In the genomic region with DNA sequence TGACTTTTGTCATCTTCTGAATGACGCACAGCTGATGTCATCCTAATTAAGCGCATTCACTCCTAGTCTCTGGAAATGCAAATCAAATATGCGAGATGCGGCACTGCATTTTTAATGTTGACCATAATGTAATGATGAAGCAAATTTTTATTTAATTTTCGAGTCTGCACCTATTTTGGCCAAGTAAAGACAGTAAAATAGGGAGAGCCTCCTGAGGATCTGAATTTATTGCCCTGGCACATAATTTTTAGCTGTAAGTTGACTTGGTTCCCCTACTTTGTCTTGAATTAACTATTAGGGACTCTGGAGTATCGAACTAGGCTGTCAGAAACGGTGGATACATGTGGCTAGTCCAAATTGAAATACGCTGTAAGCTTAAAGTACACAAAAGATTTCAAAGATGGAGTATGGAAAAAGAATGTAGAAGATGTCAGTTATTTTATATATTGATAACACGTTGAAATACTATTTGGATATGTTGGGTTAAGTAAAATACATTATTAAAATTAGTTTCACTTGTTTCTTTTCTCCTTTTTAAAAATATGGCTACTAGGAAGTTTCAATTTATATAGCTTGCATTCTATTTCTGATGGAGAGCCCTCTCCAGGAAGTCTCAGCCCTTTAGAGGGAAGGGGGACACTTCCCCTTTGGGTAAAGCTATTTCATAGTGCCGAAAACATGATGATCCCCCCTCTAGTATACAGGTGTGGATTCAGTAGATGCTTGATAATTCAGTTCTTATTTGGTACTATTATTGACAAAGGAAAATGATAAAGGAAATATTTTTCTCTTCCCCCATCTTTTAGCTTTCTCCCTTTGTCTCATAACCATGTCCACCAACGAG, we compare ENCODE assay signal across 8 cellular contexts.
DNase-seq lines count a peak whose midpoint lies in the region; ATAC-seq and TF ChIP-seq lines count a peak whose summit lies in the region.

No MANE protein-coding gene starts in this region.

- peak overlapping the region; percentile 92 for H3K27ac ChIP-seq in KOPT-K1 (ENCODE audit: low read depth, low read length, poor library complexity, severe bottlenecking)
- H3K27ac ChIP-seq in muscle layer of duodenum (ENCODE audit: low read length): peak overlapping the region; percentile 75

- H3K9me3 ChIP-seq in KOPT-K1 (ENCODE audit: insufficient read depth, low read length, poor library complexity, severe bottlenecking) (no peaks in the 10 kb centered on the region), muscle layer of duodenum (ENCODE audit: control insufficient read depth in 1 of 2, low read length in 2 of 2) (no peaks in the 10 kb centered on the region)

- H3K4me1 ChIP-seq in muscle layer of duodenum (ENCODE audit: control insufficient read depth in 1 of 2, insufficient read depth in 2 of 2, low read length in 2 of 2): peaks cover 0 to 6% of the 10 kb centered on the region in 2 donors

- no peak for ATAC-seq in GM18868 (IDR thresholded peaks at IDR 0.05; ENCODE audit: unreplicated experiment)

- peak overlapping the region; percentile 99 for H3K4me3 ChIP-seq in choroid plexus epithelial cell (ENCODE audit: low read depth, low read length)
- H3K4me3 ChIP-seq in muscle layer of duodenum (ENCODE audit: low read depth in 1 of 2, low read length in 2 of 2): peak overlapping the region; percentile 88 to 98

- no peak for TF ChIP-seq CTCF in choroid plexus epithelial cell (conservative IDR thresholded peaks at IDR 0.05; ENCODE audit: low read depth, low read length)

- H3K36me3 ChIP-seq in KOPT-K1 (ENCODE audit: insufficient read depth, low read length) (peaks cover 53% of the 10 kb centered on the region), muscle layer of duodenum (ENCODE audit: control insufficient read depth in 1 of 2, insufficient read depth in 2 of 2, low read length in 2 of 2) (peaks cover 6 to 33% of the 10 kb centered on the region in 2 donors)

- H3K27me3 ChIP-seq in muscle layer of duodenum (ENCODE audit: low read depth, low read length): no peaks in the 10 kb centered on the region

- peak; percentile 5 for DNase-seq in COR-L47 (lab: John Stamatoyannopoulos, UW)
- DNase-seq in choroid plexus epithelial cell (ENCODE audit: low read depth): peak; percentile 18
- DNase-seq in islet precursor cell: no peak
- DNase-seq in hippocampal formation (lab: John Stamatoyannopoulos, UW): no peak
- DNase-seq in NCI-H2029 treated with DMSO at 0.1 percent for 48 hours (lab: John Stamatoyannopoulos, UW): no peak

Comparison
In these comparisons a context has a peak if more than half of its experiments do, and no peak if none do; other contexts are left out.
1. DNase-seq: peak in COR-L47 (single experiment) and choroid plexus epithelial cell (single experiment); none in islet precursor cell (single experiment), hippocampal formation (0 of 2) and NCI-H2029 treated with DMSO at 0.1 percent for 48 hours (single experiment).